ENCODE assay signal across 29 cellular contexts in the genomic region with DNA sequence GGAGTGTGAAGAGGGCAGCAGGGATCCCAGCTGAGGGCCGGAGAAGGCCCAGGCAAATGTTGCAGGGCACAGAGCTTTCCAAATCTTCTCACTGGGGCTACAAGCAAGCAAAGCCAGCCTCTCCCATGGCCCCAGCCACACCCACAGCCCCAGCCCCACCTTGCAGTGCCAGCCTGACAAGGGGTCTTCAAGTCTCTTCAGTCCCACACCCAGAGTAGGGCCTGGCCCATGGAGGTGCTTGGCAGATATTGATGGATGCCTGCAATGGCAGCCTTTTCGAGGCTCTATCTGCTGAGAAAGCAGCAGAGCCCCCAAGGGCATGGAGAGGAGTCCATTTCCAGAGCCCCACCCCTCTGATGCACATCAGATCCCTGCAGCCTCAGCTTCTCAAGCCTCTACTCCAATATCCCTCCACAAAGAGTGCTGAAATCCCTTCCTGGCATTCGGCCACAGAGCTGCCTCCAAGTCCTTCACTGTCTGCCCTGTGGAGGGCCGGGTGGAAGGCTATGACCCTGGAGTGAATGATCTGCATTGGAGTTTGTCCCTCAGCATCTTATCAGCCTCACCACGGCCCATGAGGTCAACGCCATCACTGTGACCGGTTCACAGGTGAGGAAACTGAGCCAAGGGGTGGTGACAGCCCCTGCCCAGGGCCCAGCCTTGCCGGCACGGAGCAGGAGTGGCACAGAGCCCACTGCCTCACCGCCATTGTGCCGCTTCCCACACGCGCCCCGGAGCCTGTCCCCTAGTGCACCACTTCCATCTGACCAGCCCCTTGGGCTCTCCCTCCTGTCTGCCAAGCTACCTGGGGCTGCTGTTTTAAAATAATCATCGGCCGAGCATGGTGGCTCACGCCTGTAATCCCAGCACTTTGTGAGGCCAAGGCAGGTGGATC. TPM values are rescaled to one million over a fixed set of nuclear protein-coding genes. Genes with fewer than 3 reads are reported as not detected.
"Had no signal": no experiment of that assay in that cellular context is flagged by ENCODE, and none has a peak within 500 bp of the region (broad histone marks: within the 10 kb centered on the region; RNA-seq: fewer than 3 reads in every experiment).

No MANE protein-coding gene starts in this region.

- H3K9me3 ChIP-seq: esophagus muscularis mucosa, neutrophil, ovary, prostate gland, testis, transverse colon, vagina had no signal

- DNase-seq: activated CD4-positive, alpha-beta T cell treated with anti-CD3 and anti-CD28 coated beads for 36 hours; activated CD4-positive, CD25-positive, alpha-beta regulatory T cell; activated CD8-positive, alpha-beta memory T cell treated with anti-CD3 and anti-CD28 coated beads, Interleukin-2, amount 10 ng/mL, durations not matched to agents 7 days and 5 days; activated CD8-positive, alpha-beta T cell treated with anti-CD3 and anti-CD28 coated beads, Interleukin-2, amount 10 ng/mL, durations not matched to agents 7 days and 5 days; activated naive CD4-positive, alpha-beta T cell; activated naive CD8-positive, alpha-beta T cell treated with anti-CD3 and anti-CD28 coated beads, Interleukin-2, amount 10 ng/mL, durations not matched to agents 7 days and 5 days; activated T-cell treated with anti-CD3 and anti-CD28 coated beads, Interleukin-2, amount 50 U/mL, for 48 hours; amygdala; effector CD4-positive, alpha-beta T cell; glutamatergic neuron; left ventricle myocardium superior; mammary epithelial cell; naive B cell; nephron progenitor cell; stimulated activated CD4-positive, alpha-beta T cell treated with anti-CD3 and anti-CD28 coated beads, Interleukin-4, amount 100 ng/mL, for 1 hour; stimulated activated naive CD8-positive, alpha-beta T cell treated with anti-CD3 and anti-CD28 coated beads, Interleukin-15, Interleukin-2, amounts not matched to agents 100 U/mL and 50 U/mL, for 24 hours; testis; transverse colon had no signal

- ATAC-seq: activated CD4-positive, alpha-beta T cell treated with anti-CD3 and anti-CD28 coated beads for 36 hours; activated CD8-positive, alpha-beta memory T cell treated with anti-CD3 and anti-CD28 coated beads, Interleukin-2, amount 10 ng/mL, durations not matched to agents 7 days and 5 days; activated CD8-positive, alpha-beta T cell treated with anti-CD3 and anti-CD28 coated beads, Interleukin-2, amount 10 ng/mL, durations not matched to agents 7 days and 5 days; left ventricle myocardium superior; stimulated activated naive CD8-positive, alpha-beta T cell treated with anti-CD3 and anti-CD28 coated beads, Interleukin-15, Interleukin-2, amounts not matched to agents 100 U/mL and 50 U/mL, for 24 hours had no signal

- H3K4me3 Mint-ChIP-seq: activated CD4-positive, alpha-beta T cell treated with anti-CD3 and anti-CD28 coated beads for 36 hours; activated CD8-positive, alpha-beta memory T cell treated with anti-CD3 and anti-CD28 coated beads, Interleukin-2, amount 10 ng/mL, durations not matched to agents 7 days and 5 days; activated CD8-positive, alpha-beta T cell treated with anti-CD3 and anti-CD28 coated beads, Interleukin-2, amount 10 ng/mL, durations not matched to agents 7 days and 5 days; activated naive CD8-positive, alpha-beta T cell treated with anti-CD3 and anti-CD28 coated beads, Interleukin-2, amount 10 ng/mL, durations not matched to agents 7 days and 5 days; central memory CD8-positive, alpha-beta T cell; dendritic cell treated with granulocyte-macrophage colony-stimulating factor and Interleukin-4, amounts not matched to agents 40 ng/mL and 50 ng/mL, for 4 days; mesothelial cell of epicardium; naive B cell; nephron progenitor cell had no signal

- H3K4me3 ChIP-seq: esophagus muscularis mucosa, ovary, prostate gland, testis, transverse colon, vagina had no signal

- H3K4me1 Mint-ChIP-seq: activated CD4-positive, alpha-beta T cell treated with anti-CD3 and anti-CD28 coated beads for 36 hours; activated CD8-positive, alpha-beta memory T cell treated with anti-CD3 and anti-CD28 coated beads, Interleukin-2, amount 10 ng/mL, durations not matched to agents 7 days and 5 days; activated naive CD8-positive, alpha-beta T cell treated with anti-CD3 and anti-CD28 coated beads, Interleukin-2, amount 10 ng/mL, durations not matched to agents 7 days and 5 days; central memory CD8-positive, alpha-beta T cell; naive B cell; nephron progenitor cell had no signal

- H3K27me3 ChIP-seq: ovary, testis, vagina had no signal

- H3K9me3 Mint-ChIP-seq: activated naive CD8-positive, alpha-beta T cell treated with anti-CD3 and anti-CD28 coated beads, Interleukin-2, amount 10 ng/mL, durations not matched to agents 7 days and 5 days; central memory CD8-positive, alpha-beta T cell; dendritic cell treated with granulocyte-macrophage colony-stimulating factor and Interleukin-4, amounts not matched to agents 40 ng/mL and 50 ng/mL, for 4 days; mesothelial cell of epicardium; nephron progenitor cell had no signal

- H3K4me1 ChIP-seq: testis, transverse colon had no signal

- FAIRE-seq: bronchial epithelial cell, frontal cortex, islet of Langerhans had no signal

- H3K36me3 ChIP-seq: esophagus muscularis mucosa, neutrophil, ovary, prostate gland, transverse colon, vagina had no signal

- H3K27ac ChIP-seq: esophagus muscularis mucosa, neutrophil, ovary, prostate gland, testis, vagina had no signal

- H3K27ac Mint-ChIP-seq: activated CD4-positive, alpha-beta T cell treated with anti-CD3 and anti-CD28 coated beads for 36 hours; activated CD8-positive, alpha-beta memory T cell treated with anti-CD3 and anti-CD28 coated beads, Interleukin-2, amount 10 ng/mL, durations not matched to agents 7 days and 5 days; activated CD8-positive, alpha-beta T cell treated with anti-CD3 and anti-CD28 coated beads, Interleukin-2, amount 10 ng/mL, durations not matched to agents 7 days and 5 days; activated naive CD8-positive, alpha-beta T cell treated with anti-CD3 and anti-CD28 coated beads, Interleukin-2, amount 10 ng/mL, durations not matched to agents 7 days and 5 days; dendritic cell treated with granulocyte-macrophage colony-stimulating factor and Interleukin-4, amounts not matched to agents 40 ng/mL and 50 ng/mL, for 4 days; mesothelial cell of epicardium; naive B cell; nephron progenitor cell had no signal

- H3K36me3 Mint-ChIP-seq: activated CD8-positive, alpha-beta memory T cell treated with anti-CD3 and anti-CD28 coated beads, Interleukin-2, amount 10 ng/mL, durations not matched to agents 7 days and 5 days; activated naive CD8-positive, alpha-beta T cell treated with anti-CD3 and anti-CD28 coated beads, Interleukin-2, amount 10 ng/mL, durations not matched to agents 7 days and 5 days; mesothelial cell of epicardium; naive B cell had no signal

RNA-seq across cellular contexts. Expression of a gene that starts 50.0 kb away (rescaled TPM):
- total RNA-seq: activated CD4-positive, alpha-beta T cell treated with anti-CD3 and anti-CD28 coated beads for 36 hours had no signal
